In the genomic region with DNA sequence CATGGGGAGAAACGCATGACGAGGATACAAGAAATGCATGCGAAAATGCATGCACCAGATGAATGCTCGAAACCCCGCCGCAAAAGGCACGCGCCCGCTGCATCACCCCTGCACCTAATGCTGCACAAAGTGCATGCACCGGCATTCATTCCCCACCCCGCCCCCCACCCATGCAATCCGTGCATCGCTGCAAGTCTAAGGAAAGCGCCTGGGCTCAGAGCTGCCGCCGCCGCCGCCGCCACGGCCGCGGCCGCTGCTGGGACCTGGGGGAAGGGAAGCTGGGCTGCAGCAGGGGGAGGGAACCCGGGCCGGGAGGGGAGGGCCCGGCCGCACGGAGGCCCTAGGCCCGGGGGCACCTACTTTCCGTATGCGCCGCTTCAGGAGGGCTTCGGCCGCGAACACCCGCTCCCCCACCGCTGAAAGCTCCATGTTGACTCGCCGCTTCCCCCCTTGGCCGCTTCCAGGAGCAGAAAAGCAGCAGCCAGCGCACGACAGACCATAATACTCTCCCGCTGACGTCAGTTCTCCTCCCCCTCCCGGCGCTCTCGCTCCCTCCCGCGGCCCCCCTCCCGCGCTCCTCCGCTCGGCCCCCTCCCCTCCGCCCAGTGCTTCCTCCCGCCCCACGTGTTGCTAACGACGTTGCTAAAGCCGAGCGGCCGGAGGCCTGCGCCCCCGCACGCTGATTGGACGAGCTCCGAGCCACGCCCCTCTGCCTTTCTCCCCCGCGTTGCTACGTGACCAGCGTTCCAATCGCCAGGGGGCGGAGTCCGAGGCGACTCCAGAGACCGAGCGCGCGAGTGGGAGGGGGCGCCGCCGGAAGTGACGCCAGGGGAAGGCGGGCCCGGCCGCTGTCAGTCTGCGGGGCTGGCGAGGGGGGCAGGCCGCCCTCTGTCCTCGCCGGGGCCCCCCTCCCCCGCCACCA, we compare ENCODE assay signal across 8 cellular contexts. TPM values are rescaled to one million over a fixed set of nuclear protein-coding genes. Genes with fewer than 3 reads are reported as not detected.
DNase-seq lines count a peak whose midpoint lies in the region; ATAC-seq and TF ChIP-seq lines count a peak whose summit lies in the region.

A gene (minus strand): TSS at position 508 of the 922 bp plus-strand sequence. CDS start 79 bp downstream, at position 429.

- peaks cover 4% of the 10 kb centered on the region for H3K9me3 Mint-ChIP-seq in activated CD4-positive, alpha-beta T cell treated with anti-CD3 and anti-CD28 coated beads, Interleukin-2, amount 10 ng/mL, durations not matched to agents 24 days and 14 days

- peaks cover 9% of the 10 kb centered on the region for H3K36me3 ChIP-seq in BJ (ENCODE audit: control insufficient read depth, insufficient read depth, low read length)

- peak within 1 kb of the TSS; percentile 85 for H3K4me3 Mint-ChIP-seq in activated CD4-positive, alpha-beta T cell treated with anti-CD3 and anti-CD28 coated beads, Interleukin-2, amount 10 ng/mL, durations not matched to agents 24 days and 14 days

- H3K4me1 Mint-ChIP-seq in activated CD4-positive, alpha-beta T cell treated with anti-CD3 and anti-CD28 coated beads, Interleukin-2, amount 10 ng/mL, durations not matched to agents 24 days and 14 days: peaks cover 30% of the 10 kb centered on the region

- peaks cover 40% of the 10 kb centered on the region for H3K27me3 Mint-ChIP-seq in activated CD4-positive, alpha-beta T cell treated with anti-CD3 and anti-CD28 coated beads, Interleukin-2, amount 10 ng/mL, durations not matched to agents 24 days and 14 days

- intact Hi-C loops in activated CD4-positive, alpha-beta T cell treated with anti-CD3 and anti-CD28 coated beads, Interleukin-2, amount 10 ng/mL, durations not matched to agents 24 days and 14 days (cut with micrococcal nuclease): loop anchor here (1.0 to 5.0 kb wide), 5 partner anchors 14 to 240 kb away; a partner anchor contains a TSS

- CTCF ChIA-PET in BJ (lab: Yijun Ruan, JAX): interaction anchor here (0.6 to 1.7 kb wide), 7 partner anchors 11 to 212 kb away, joined by 3 to 13 read pairs (median 3); a partner anchor contains a TSS

- peak; percentile 97 for ATAC-seq in GM19324 (IDR thresholded peaks at IDR 0.05; ENCODE audit: low FRiP score, unreplicated experiment)
- ATAC-seq in HG03460 (IDR thresholded peaks at IDR 0.05; ENCODE audit: unreplicated experiment): peak; percentile 79

- peak; percentile 91 for DNase-seq in BJ (ENCODE audit: low read depth)
- peak; percentile 97 to 100 for DNase-seq in NCI-H526 (lab: John Stamatoyannopoulos, UW)
- DNase-seq in activated CD4-positive, alpha-beta T cell treated with anti-CD3 and anti-CD28 coated beads, Interleukin-2, amount 10 ng/mL, durations not matched to agents 24 days and 14 days: peak; percentile 100
- DNase-seq in cortex of kidney (lab: John Stamatoyannopoulos, UW): peak; percentile 93
- peak; percentile 100 for DNase-seq in left kidney (ENCODE audit: low read depth, low spot score)
- peak; percentile 100 for DNase-seq in stimulated activated CD4-positive, alpha-beta T cell treated with anti-CD3 and anti-CD28 coated beads, Interleukin-1b, Interleukin-23, amount 100 ng/mL, for 48 hours

- peaks cover 25% of the 10 kb centered on the region for H3K36me3 Mint-ChIP-seq in activated CD4-positive, alpha-beta T cell treated with anti-CD3 and anti-CD28 coated beads, Interleukin-2, amount 10 ng/mL, durations not matched to agents 24 days and 14 days (ENCODE audit: low read depth)

- peak within 1 kb of the TSS; percentile 90 for H3K27ac Mint-ChIP-seq in activated CD4-positive, alpha-beta T cell treated with anti-CD3 and anti-CD28 coated beads, Interleukin-2, amount 10 ng/mL, durations not matched to agents 24 days and 14 days

- 0 out of 2 replicates have a peak, but pooled peaks have one; percentile 14 for TF ChIP-seq CTCF in BJ (IDR thresholded peaks at IDR 0.05; ENCODE audit: insufficient read depth, low read depth, low read length)

- peak within 1 kb of the TSS; percentile 78 for H3K4me3 ChIP-seq in BJ (ENCODE audit: low read depth, low read length)

- POLR2A ChIA-PET in BJ (lab: Charles Lee): interaction anchor here (0.9 to 1.3 kb wide), 2 partner anchors 13 to 42 kb away, joined by 9 to 19 read pairs; a partner anchor contains a TSS

- H3K27me3 ChIP-seq in BJ (ENCODE audit: control insufficient read depth, insufficient read depth, low read length): peaks cover 31% of the 10 kb centered on the region

RNA-seq across cellular contexts. Expression of the gene that starts here (rescaled TPM):
- polyA plus RNA-seq in BJ (2011; rRNA removed): 0.32 and 0.47 TPM in 2 replicates
- polyA minus RNA-seq in BJ (2011; rRNA and poly(A)+ RNA removed): 0.52 and 0.57 TPM in 2 replicates
- total RNA-seq in activated CD4-positive, alpha-beta T cell treated with anti-CD3 and anti-CD28 coated beads, Interleukin-2, amount 10 ng/mL, durations not matched to agents 24 days and 14 days: 9.4 TPM in 2 replicates

Comparison
In these comparisons a context has a peak if more than half of its experiments do, and no peak if none do; other contexts are left out.
1. Peak in every context shown above with its lines: DNase-seq, ATAC-seq and H3K4me3 ChIP-seq.
2. Peak in DNase-seq and H3K4me3 ChIP-seq in BJ; RNA of the gene not detected or under 1 TPM.